ENCODE assay signal across 5 cellular contexts in the genomic region with DNA sequence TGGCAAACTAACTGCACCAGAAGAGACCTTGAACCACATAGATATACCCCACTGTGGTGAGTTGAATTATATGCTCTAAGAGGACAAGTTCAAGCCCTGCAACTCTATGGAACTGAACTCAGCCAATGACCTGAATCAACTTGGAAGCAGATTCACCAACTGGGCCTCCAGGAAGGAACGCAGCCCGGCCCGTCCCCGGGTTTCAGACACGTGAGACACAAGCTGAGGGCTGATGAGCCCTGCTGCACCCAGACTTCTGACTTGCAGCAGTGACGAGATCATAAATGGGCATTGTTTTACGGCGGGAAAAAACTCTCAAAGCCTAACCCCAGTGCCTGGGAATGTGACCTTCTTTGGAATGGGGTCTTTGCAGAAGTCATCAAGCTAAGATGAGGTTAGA. TPM values are rescaled to one million over a fixed set of nuclear protein-coding genes. Genes with fewer than 3 reads are reported as not detected.
"Had no signal": no experiment of that assay in that cellular context is flagged by ENCODE, and none has a peak within 500 bp of the region (broad histone marks: within the 10 kb centered on the region; RNA-seq: fewer than 3 reads in every experiment).

No MANE protein-coding gene starts in this region.

- DNase-seq: H9, HCEC 1CT had no signal

- ATAC-seq: GM23338, HepG2 had no signal

RNA-seq across cellular contexts. Expression of a gene that starts 28.5 kb away (rescaled TPM):
- total RNA-seq: HepG2, HT-29 had no signal
